14 cellular contexts compared by ENCODE assay signal in the genomic region with DNA sequence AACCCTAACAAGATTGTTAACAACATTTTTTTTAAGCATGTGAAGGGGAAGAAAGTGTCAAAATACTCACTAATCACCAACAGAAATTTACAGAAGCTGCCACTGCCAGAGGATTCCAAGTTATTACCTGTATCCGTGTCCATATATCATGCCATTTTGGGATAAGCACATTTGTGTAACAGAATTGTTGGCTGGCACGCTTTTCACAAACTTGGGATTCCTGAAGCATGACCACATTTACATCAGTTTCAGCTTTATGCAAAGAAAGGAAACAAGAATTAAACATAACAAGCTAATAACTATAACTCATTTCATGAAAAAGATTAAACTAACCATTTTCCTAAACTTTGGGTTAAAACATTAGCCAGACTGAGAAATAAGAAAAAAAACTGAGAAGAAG. TPM values are rescaled to one million over a fixed set of nuclear protein-coding genes. Genes with fewer than 3 reads are reported as not detected.
DNase-seq lines count a peak whose midpoint lies in the region; ATAC-seq, FAIRE-seq and TF ChIP-seq lines count a peak whose summit lies in the region.
"Had no signal": no experiment of that assay in that cellular context is flagged by ENCODE, and none has a peak within 500 bp of the region (broad histone marks: within the 10 kb centered on the region; RNA-seq: fewer than 3 reads in every experiment).

No MANE protein-coding gene starts in this region.

- H3K79me2 ChIP-seq in GM12878 (ENCODE audit: control insufficient read depth, insufficient read depth, low read length): peaks cover 9% of the 10 kb centered on the region

- H3K4me1 ChIP-seq in GM12878 (ENCODE audit: control insufficient read depth, insufficient read depth, low read length) (0 out of 2 replicates have a peak, but pooled peaks cover 4% of the 10 kb centered on the region), muscle layer of duodenum (ENCODE audit: control insufficient read depth in 1 of 2, insufficient read depth in 2 of 2, low read length in 2 of 2) (peaks cover 7 to 18% of the 10 kb centered on the region in 2 donors), body of pancreas (peaks cover 9% of the 10 kb centered on the region)

- H3K36me3 ChIP-seq in GM12878 (ENCODE audit: control insufficient read depth in 2 of 2, insufficient read depth in 2 of 2, low read length in 1 of 2) (peaks cover 0 to 14% of the 10 kb centered on the region in 2 experiments; a peak in 1 of 4 replicates), muscle layer of duodenum (ENCODE audit: control insufficient read depth in 1 of 2, insufficient read depth in 2 of 2, low read length in 2 of 2) (peaks cover 0 to 14% of the 10 kb centered on the region in 2 donors), body of pancreas (replicated peaks in 1 of 2; ENCODE audit: insufficient read depth in 1 of 2, low read depth in 2 of 2) (peaks cover 0 to 3% of the 10 kb centered on the region in 2 donors)

- no peaks in the 10 kb centered on the region; the same call in 1 of the 2 replicates for H3K36me3 Mint-ChIP-seq in HFFc6 (ENCODE audit: low read depth)

- CTCF ChIA-PET in GM12878 (lab: Yijun Ruan, JAX): interaction anchor here (0.7 to 17.6 kb wide), 10 partner anchors 9 to 110 kb away, joined by 3 to 458 read pairs (median 6); partner anchors contain the start of genes MYO1A, NAB2 and STAT6

- peak overlapping the region; percentile 37; the same call in 1 of the 2 replicates for H2AFZ ChIP-seq in GM12878 (ENCODE audit: control insufficient read depth, low read depth, low read length)

- POLR2A ChIA-PET in GM12878 (lab: Charles Lee): interaction anchor here (0.7 to 8.0 kb wide), 6 partner anchors 10 to 823 kb away, joined by 3 to 94 read pairs (median 4); partner anchors contain the start of gene STAT6

- H3K9me3 Mint-ChIP-seq in HFFc6: no peaks in the 10 kb centered on the region

- no peaks in the 10 kb centered on the region for H3K27me3 ChIP-seq in GM12878 (replicated peaks in 1 of 2; ENCODE audit: control insufficient read depth in 2 of 2, insufficient read depth in 2 of 2, low read length in 1 of 2)
- H3K27me3 ChIP-seq in muscle layer of duodenum (ENCODE audit: low read depth, low read length): no peaks in the 10 kb centered on the region
- no peaks in the 10 kb centered on the region for H3K27me3 ChIP-seq in body of pancreas
- H3K27me3 ChIP-seq: tibial nerve had no signal

- no peak for FAIRE-seq in GM12878 (lab: Jason Lieb, UNC)
- FAIRE-seq: TTC549 had no signal

- no peak overlapping the region for H3K9ac ChIP-seq in GM12878 (ENCODE audit: control insufficient read depth, insufficient read depth, low read length)

- peak overlapping the region; percentile 70 for H3K27ac Mint-ChIP-seq in HFFc6
- H3K27ac Mint-ChIP-seq: activated CD8-positive, alpha-beta memory T cell treated with anti-CD3 and anti-CD28 coated beads, Interleukin-2, amount 10 ng/mL, durations not matched to agents 7 days and 5 days had no signal

- H3K27me3 Mint-ChIP-seq in HFFc6 (ENCODE audit: insufficient read depth): no peaks in the 10 kb centered on the region
- H3K27me3 Mint-ChIP-seq: activated CD8-positive, alpha-beta memory T cell treated with anti-CD3 and anti-CD28 coated beads, Interleukin-2, amount 10 ng/mL, durations not matched to agents 7 days and 5 days had no signal

- ATAC-seq in GM12878: no peak
- ATAC-seq in body of pancreas: no peak
- ATAC-seq: activated CD8-positive, alpha-beta memory T cell treated with anti-CD3 and anti-CD28 coated beads, Interleukin-2, amount 10 ng/mL, durations not matched to agents 7 days and 5 days had no signal

- peak overlapping the region; percentile 60 for H3K4me3 Mint-ChIP-seq in HFFc6
- H3K4me3 Mint-ChIP-seq: activated CD8-positive, alpha-beta memory T cell treated with anti-CD3 and anti-CD28 coated beads, Interleukin-2, amount 10 ng/mL, durations not matched to agents 7 days and 5 days; H9 had no signal

- H3K27ac ChIP-seq in GM12878 (ENCODE audit: control insufficient read depth, insufficient read depth) (peak overlapping the region; percentile 19; the same call in 1 of the 2 replicates), muscle layer of duodenum (ENCODE audit: low read length) (peak overlapping the region; percentile 58), body of pancreas (no peak overlapping the region)

- SMC1A ChIA-PET in GM12878 (lab: Charles Lee; ENCODE audit: uncharacterized antibody, unreplicated experiment): interaction anchor here (0.6 to 8.3 kb wide), 6 partner anchors 8 to 479 kb away, joined by 3 to 246 read pairs (median 3); partner anchors contain the start of genes NAB2 and STAT6

- peaks cover 32% of the 10 kb centered on the region for H3K4me1 Mint-ChIP-seq in HFFc6 (ENCODE audit: low read depth)

- TF ChIP-seq POLR2A in GM12878 (IDR thresholded peaks at IDR 0.05; ENCODE audit: low read depth, low read length): no peak
- TF ChIP-seq POLR2A in body of pancreas (IDR thresholded peaks at IDR 0.05): no peak

- no peak for TF ChIP-seq EP300 in GM12878 (IDR thresholded peaks at IDR 0.05; ENCODE audit: borderline replicate concordance in 1 of 2, control insufficient read depth in 1 of 2, low read depth in 2 of 2, low read length in 2 of 2)

- H4K20me1 ChIP-seq in GM12878 (ENCODE audit: control insufficient read depth, insufficient read depth): no peaks in the 10 kb centered on the region

- TF ChIP-seq CTCF in AG10803 (conservative IDR thresholded peaks at IDR 0.05; ENCODE audit: low read length) (no peak), HFFc6 (IDR thresholded peaks at IDR 0.05) (no peak), GM12878 (IDR thresholded peaks at IDR 0.05 in 2 of 3, conservative IDR thresholded peaks at IDR 0.05 in 1 of 3; ENCODE audit: control insufficient read depth in 2 of 3, extremely low read depth in 1 of 3, insufficient read depth in 1 of 3, low read depth in 3 of 3, low read length in 3 of 3) (no peak), body of pancreas (IDR thresholded peaks at IDR 0.05) (no peak)

- no TSS peak for BruUV-seq in GM12878 (replicated peaks; lab: Mats Ljungman, UMichigan)

- RAD21 ChIA-PET in GM12878 (lab: Charles Lee; ENCODE audit: unreplicated experiment): interaction anchor here (0.8 to 8.0 kb wide), 3 partner anchors 18 to 62 kb away, joined by 3 to 285 read pairs (median 199); partner anchors contain the start of genes NAB2 and STAT6

- intact Hi-C loops in GM12878 (cut with micrococcal nuclease; ENCODE audit: unreplicated experiment): no loop called here
- intact Hi-C loops in body of pancreas (cut with DNase I): loop anchor here (5.0 kb wide), 1 partner anchor 35 kb away; no protein-coding TSS in a partner anchor

- no peak for TF ChIP-seq RAD21 in GM12878 (IDR thresholded peaks at IDR 0.05; ENCODE audit: insufficient read depth, low read depth, low read length)

- H3K4me3 ChIP-seq in AG10803 (ENCODE audit: low read length) (no peak overlapping the region), GM12878 (no peak overlapping the region), muscle layer of duodenum (ENCODE audit: low read depth in 1 of 2, low read length in 2 of 2) (no peak overlapping the region), body of pancreas (no peak overlapping the region)

- in situ Hi-C loops in GM12878 (cut with MboI): no loop called here

- no peak overlapping the region for H3K4me2 ChIP-seq in GM12878 (ENCODE audit: control insufficient read depth, insufficient read depth)

- WGBS in GM12878 (ENCODE audit: insufficient coverage, insufficient replicate concordance, low lambda C conversion rate, missing lambda C conversion rate): 0% methylated on average over 2 of the region's 2 CpGs
- WGBS in body of pancreas, 2 donors: 81 to 84% methylated on average over 2 of the region's 2 CpGs

- DNase-seq in AG10803 (ENCODE audit: low read depth) (peak; percentile 84), HFFc6 (no peak), GM12878 (ENCODE audit: low read depth, low spot score) (no peak), body of pancreas (no peak), NCI-H1694 (lab: John Stamatoyannopoulos, UW) (no peak)
- no peak for DNase-seq in stimulated activated CD4-positive, alpha-beta T cell treated with anti-CD3 and anti-CD28 coated beads, Interleukin-4, amount 100 ng/mL, for 4 hours
- no peak for DNase-seq in stimulated activated naive CD4-positive, alpha-beta T cell treated with Interleukin-2 at 50 U/mL for 16 hours (lab: John Stamatoyannopoulos, UW)
- DNase-seq: activated CD8-positive, alpha-beta memory T cell treated with anti-CD3 and anti-CD28 coated beads, Interleukin-2, amount 10 ng/mL, durations not matched to agents 7 days and 5 days; H9; NCI-H2029 treated with DMSO at 0.1 percent for 48 hours; SHP77 treated with DMSO at 0.1 percent for 48 hours had no signal

- H3K9me3 ChIP-seq in GM12878 (replicated peaks; ENCODE audit: control insufficient read depth, insufficient read depth, low read length): no peaks in the 10 kb centered on the region
- H3K9me3 ChIP-seq in muscle layer of duodenum (ENCODE audit: control insufficient read depth in 1 of 2, low read length in 2 of 2): no peaks in the 10 kb centered on the region
- no peaks in the 10 kb centered on the region for H3K9me3 ChIP-seq in body of pancreas
- H3K9me3 ChIP-seq: tibial nerve had no signal

RNA-seq across cellular contexts. Expression of gene NEMP1, which starts 5.9 kb away (rescaled TPM):
- 10 to 100 TPM; 13.0 to 22.1 (median 20.7) TPM for total RNA-seq in HFFc6 (2021; fragmentation: NEBNext Ultra II Directional; extraction: Animal tissue kit (Norgen Biotek cat#: 25700))
- total RNA-seq in GM12878 (2013; cell fraction: nucleolus; rRNA removed): 79.0 and 86.0 TPM in 2 replicates
- total RNA-seq in GM12878 (2014; rRNA removed): 19.7 and 22.6 TPM in 2 replicates
- total RNA-seq in GM12878 (2014; rRNA removed; fragmentation: Illumina TruSeq; extraction: Trizol): 17.7 and 19.7 TPM in 2 replicates
- 20.7 and 20.8 TPM in 2 replicates for total RNA-seq in GM12878 (2021)
- 7.4 TPM for polyA plus RNA-seq in GM12878 (2011; ENCODE audit: low read depth)
- 45.9 and 61.7 TPM in 2 replicates for polyA plus RNA-seq in GM12878 (2011; rRNA removed)
- polyA plus RNA-seq in GM12878 (2011; cell fraction: cytosol; rRNA removed): 18.3 and 22.3 TPM in 2 replicates
- polyA plus RNA-seq in GM12878 (2011; cell fraction: nucleus; rRNA removed): 60.1 and 76.7 TPM in 2 replicates
- polyA plus RNA-seq in GM12878 (2012): 9.3 and 14.8 TPM in 2 replicates
- polyA plus RNA-seq in GM12878 (2014; fragmentation: Illumina TruSeq; extraction: Trizol): 24.9 and 30.5 TPM in 2 replicates
- 1 to 10 TPM; 4.0 to 4.7 TPM for polyA plus RNA-seq in GM12878 (2014; fragmentation: Nextera tagmentation; extraction: Ambion mirVana)
- 17.8 and 20.6 TPM in 2 replicates for polyA plus RNA-seq in GM12878 (2014; rRNA removed)
- polyA plus RNA-seq in GM12878 (2016; fragmentation: Nextera tagmentation; extraction: Ambion mirVana): 10 to 100 TPM; 18.2 to 20.0 TPM
- polyA minus RNA-seq in GM12878 (2011; rRNA and poly(A)+ RNA removed): 26.2 and 32.9 TPM in 2 replicates
- polyA minus RNA-seq in GM12878 (2011; cell fraction: cytosol; rRNA and poly(A)+ RNA removed): 6.3 and 7.0 TPM in 2 replicates
- 13.1 and 14.1 TPM in 2 replicates for polyA minus RNA-seq in GM12878 (2011; cell fraction: nucleus; rRNA and poly(A)+ RNA removed)
- total RNA-seq in body of pancreas: 1 to 10 TPM; 2.3 to 5.2 TPM

RNA-seq across cellular contexts. Expression of gene NAB2, which starts 16.3 kb away (rescaled TPM):
- 10 to 100 TPM; 37.9 to 48.1 (median 44.8) TPM for total RNA-seq in HFFc6 (2021; fragmentation: NEBNext Ultra II Directional; extraction: Animal tissue kit (Norgen Biotek cat#: 25700))
- total RNA-seq in GM12878 (2013; cell fraction: nucleolus; rRNA removed): 27.9 and 30.3 TPM in 2 replicates
- total RNA-seq in GM12878 (2014; rRNA removed): 28.4 and 30.1 TPM in 2 replicates
- 13.0 and 13.6 TPM in 2 replicates for total RNA-seq in GM12878 (2014; rRNA removed; fragmentation: Illumina TruSeq; extraction: Trizol)
- total RNA-seq in GM12878 (2021): 28.2 and 28.5 TPM in 2 replicates
- polyA plus RNA-seq in GM12878 (2011; ENCODE audit: low read depth): 5.3 TPM
- 25.2 and 35.2 TPM in 2 replicates for polyA plus RNA-seq in GM12878 (2011; rRNA removed)
- 36.4 and 44.0 TPM in 2 replicates for polyA plus RNA-seq in GM12878 (2011; cell fraction: cytosol; rRNA removed)
- polyA plus RNA-seq in GM12878 (2011; cell fraction: nucleus; rRNA removed): 69.8 and 77.5 TPM in 2 replicates
- 11.5 and 17.8 TPM in 2 replicates for polyA plus RNA-seq in GM12878 (2012)
- 7.9 and 17.0 TPM in 2 replicates for polyA plus RNA-seq in GM12878 (2014; fragmentation: Illumina TruSeq; extraction: Trizol)
- polyA plus RNA-seq in GM12878 (2014; fragmentation: Nextera tagmentation; extraction: Ambion mirVana): 1 to 10 TPM in 1 of 2 experiments, under 1 TPM in 1; 0.35 to 1.0 TPM
- 28.0 and 28.6 TPM in 2 replicates for polyA plus RNA-seq in GM12878 (2014; rRNA removed)
- 1 to 10 TPM; 3.6 to 5.8 TPM for polyA plus RNA-seq in GM12878 (2016; fragmentation: Nextera tagmentation; extraction: Ambion mirVana)
- 21.1 and 40.5 TPM in 2 replicates for polyA minus RNA-seq in GM12878 (2011; rRNA and poly(A)+ RNA removed)
- 14.6 and 15.7 TPM in 2 replicates for polyA minus RNA-seq in GM12878 (2011; cell fraction: cytosol; rRNA and poly(A)+ RNA removed)
- polyA minus RNA-seq in GM12878 (2011; cell fraction: nucleus; rRNA and poly(A)+ RNA removed): 17.3 and 27.7 TPM in 2 replicates
- total RNA-seq in body of pancreas: 1 to 10 TPM; 4.0 to 7.3 TPM

RNA-seq across cellular contexts. Expression of gene MYO1A, which starts 22.7 kb away (rescaled TPM):
- total RNA-seq in HFFc6 (2021; fragmentation: NEBNext Ultra II Directional; extraction: Animal tissue kit (Norgen Biotek cat#: 25700)): under 1 TPM in 1 of 6 experiments, not detected in 5; 0.23 TPM
- total RNA-seq in GM12878 (2013; cell fraction: nucleolus; rRNA removed): 0.34 and 0.98 TPM in 2 replicates
- total RNA-seq in GM12878 (2014; rRNA removed) (0.05 TPM in 1 of 2 replicates, not detected in the other), GM12878 (2014; rRNA removed; fragmentation: Illumina TruSeq; extraction: Trizol) (0.13 and 0.14 TPM in 2 replicates), GM12878 (2021) (0.08 and 0.10 TPM in 2 replicates), body of pancreas (1 to 10 TPM in 1 of 2 donors, not detected in 1; 1.8 TPM)
- not detected for polyA plus RNA-seq in GM12878 (2011; ENCODE audit: low read depth)
- polyA plus RNA-seq in GM12878 (2011; rRNA removed) (0.16 and 0.23 TPM in 2 replicates), GM12878 (2014; fragmentation: Illumina TruSeq; extraction: Trizol) (0.16 TPM in 1 of 2 replicates, not detected in the other), GM12878 (2014; fragmentation: Nextera tagmentation; extraction: Ambion mirVana) (under 1 TPM in 1 of 2 experiments, not detected in 1; 0.05 TPM), GM12878 (2014; rRNA removed) (0.01 and 0.15 TPM in 2 replicates), GM12878 (2016; fragmentation: Nextera tagmentation; extraction: Ambion mirVana) (under 1 TPM; 0.27 to 0.34 TPM)
- polyA plus RNA-seq in GM12878 (2011; cell fraction: cytosol; rRNA removed): 0.09 and 0.15 TPM in 2 replicates
- 1.1 and 2.2 TPM in 2 replicates for polyA plus RNA-seq in GM12878 (2011; cell fraction: nucleus; rRNA removed)
- polyA plus RNA-seq in GM12878 (2012): 0.22 and 0.43 TPM in 2 replicates
- polyA minus RNA-seq in GM12878 (2011; rRNA and poly(A)+ RNA removed): 0.51 and 1.9 TPM in 2 replicates
- polyA minus RNA-seq in GM12878 (2011; cell fraction: cytosol; rRNA and poly(A)+ RNA removed): not detected in 2 replicates
- 0.48 and 0.97 TPM in 2 replicates for polyA minus RNA-seq in GM12878 (2011; cell fraction: nucleus; rRNA and poly(A)+ RNA removed)

RNA-seq across cellular contexts. Expression of gene STAT6, which starts 38.5 kb away (rescaled TPM):
- 100 to 1,000 TPM in 1 of 6 experiments, 10 to 100 TPM in 5; 83.7 to 102 (median 93.5) TPM for total RNA-seq in HFFc6 (2021; fragmentation: NEBNext Ultra II Directional; extraction: Animal tissue kit (Norgen Biotek cat#: 25700))
- 219 and 234 TPM in 2 replicates for total RNA-seq in GM12878 (2013; cell fraction: nucleolus; rRNA removed)
- total RNA-seq in GM12878 (2014; rRNA removed): 100 and 101 TPM in 2 replicates
- total RNA-seq in GM12878 (2014; rRNA removed; fragmentation: Illumina TruSeq; extraction: Trizol): 79.0 and 79.9 TPM in 2 replicates
- total RNA-seq in GM12878 (2021): 146 and 163 TPM in 2 replicates
- polyA plus RNA-seq in GM12878 (2011; ENCODE audit: low read depth): 92.2 TPM
- polyA plus RNA-seq in GM12878 (2011; rRNA removed): 107 and 176 TPM in 2 replicates
- polyA plus RNA-seq in GM12878 (2011; cell fraction: cytosol; rRNA removed): 210 and 211 TPM in 2 replicates
- polyA plus RNA-seq in GM12878 (2011; cell fraction: nucleus; rRNA removed): 576 and 633 TPM in 2 replicates
- polyA plus RNA-seq in GM12878 (2012): 137 and 138 TPM in 2 replicates
- 161 and 168 TPM in 2 replicates for polyA plus RNA-seq in GM12878 (2014; fragmentation: Illumina TruSeq; extraction: Trizol)
- polyA plus RNA-seq in GM12878 (2014; fragmentation: Nextera tagmentation; extraction: Ambion mirVana): 10 to 100 TPM; 14.2 to 17.3 TPM
- polyA plus RNA-seq in GM12878 (2014; rRNA removed): 153 and 157 TPM in 2 replicates
- polyA plus RNA-seq in GM12878 (2016; fragmentation: Nextera tagmentation; extraction: Ambion mirVana): 10 to 100 TPM; 61.0 to 63.3 TPM
- polyA minus RNA-seq in GM12878 (2011; rRNA and poly(A)+ RNA removed): 146 and 216 TPM in 2 replicates
- polyA minus RNA-seq in GM12878 (2011; cell fraction: cytosol; rRNA and poly(A)+ RNA removed): 57.9 and 72.7 TPM in 2 replicates
- polyA minus RNA-seq in GM12878 (2011; cell fraction: nucleus; rRNA and poly(A)+ RNA removed): 75.9 and 146 TPM in 2 replicates
- 10 to 100 TPM; 52.7 to 82.4 TPM for total RNA-seq in body of pancreas

RNA-seq across cellular contexts. Expression of gene LRP1, which starts 55.6 kb away (rescaled TPM):
- total RNA-seq in HFFc6 (2021; fragmentation: NEBNext Ultra II Directional; extraction: Animal tissue kit (Norgen Biotek cat#: 25700)): 100 to 1,000 TPM; 187 to 332 (median 201) TPM
- total RNA-seq in GM12878 (2013; cell fraction: nucleolus; rRNA removed): 6.0 and 6.8 TPM in 2 replicates
- under 0.01 and 0.05 TPM in 2 replicates for total RNA-seq in GM12878 (2014; rRNA removed)
- total RNA-seq in GM12878 (2014; rRNA removed; fragmentation: Illumina TruSeq; extraction: Trizol): 0.05 and 0.18 TPM in 2 replicates
- 0.93 and 1.1 TPM in 2 replicates for total RNA-seq in GM12878 (2021)
- 0.51 TPM for polyA plus RNA-seq in GM12878 (2011; ENCODE audit: low read depth)
- 0.24 TPM in 2 replicates for polyA plus RNA-seq in GM12878 (2011; rRNA removed)
- polyA plus RNA-seq in GM12878 (2011; cell fraction: cytosol; rRNA removed): 0.48 and 0.57 TPM in 2 replicates
- polyA plus RNA-seq in GM12878 (2011; cell fraction: nucleus; rRNA removed): 2.5 and 3.3 TPM in 2 replicates
- 1.2 and 1.4 TPM in 2 replicates for polyA plus RNA-seq in GM12878 (2012)
- polyA plus RNA-seq in GM12878 (2014; fragmentation: Illumina TruSeq; extraction: Trizol): 0.03 and 0.07 TPM in 2 replicates
- polyA plus RNA-seq in GM12878 (2014; fragmentation: Nextera tagmentation; extraction: Ambion mirVana): not detected
- 0.09 and 0.29 TPM in 2 replicates for polyA plus RNA-seq in GM12878 (2014; rRNA removed)
- under 1 TPM; 0.23 to 0.28 TPM for polyA plus RNA-seq in GM12878 (2016; fragmentation: Nextera tagmentation; extraction: Ambion mirVana)
- 1.8 TPM in 2 replicates for polyA minus RNA-seq in GM12878 (2011; rRNA and poly(A)+ RNA removed)
- polyA minus RNA-seq in GM12878 (2011; cell fraction: cytosol; rRNA and poly(A)+ RNA removed): 2.2 and 3.1 TPM in 2 replicates
- polyA minus RNA-seq in GM12878 (2011; cell fraction: nucleus; rRNA and poly(A)+ RNA removed): 1.6 and 3.1 TPM in 2 replicates
- total RNA-seq in body of pancreas: 100 to 1,000 TPM in 1 of 2 donors, 10 to 100 TPM in 1; 61.2 to 162 TPM

Comparison
In these comparisons a context has a peak if more than half of its experiments do, and no peak if none do; other contexts are left out.
1. H3K27ac ChIP-seq: peak in GM12878 (single experiment) and muscle layer of duodenum (single experiment); none in body of pancreas (0 of 4).